ENCODE assay signal across 8 cellular contexts in genomic region chr14:39175445-39176262, GRCh38. TPM values are rescaled to one million over a fixed set of nuclear protein-coding genes. Genes with fewer than 3 reads are reported as not detected.
A peak's percentile ranks its signal among the peaks of the same experiment; 100 is the strongest.
DNase-seq lines count a peak whose midpoint lies in the region; ATAC-seq and TF ChIP-seq lines count a peak whose summit lies in the region.

No MANE protein-coding gene starts in this region.

- 1% methylated on average over 36 of the region's 36 CpGs for WGBS in lung, 2 donors

- ATAC-seq in GM18867 (IDR thresholded peaks at IDR 0.05; ENCODE audit: unreplicated experiment): peak; percentile 8
- ATAC-seq in HG03108 (IDR thresholded peaks at IDR 0.05; ENCODE audit: unreplicated experiment): peak; percentile 3
- peak; percentile 3 for ATAC-seq in RWPE2 (ENCODE audit: low read depth)
- ATAC-seq in lung (ENCODE audit: insufficient read depth, low FRiP score): peak; percentile 4
- ATAC-seq in stimulated activated naive CD8-positive, alpha-beta T cell treated with anti-CD3 and anti-CD28 coated beads, Interleukin-15, amount 100 ng/mL, for 72 hours: peak; percentile 1
- no peak for ATAC-seq in HG03342 (IDR thresholded peaks at IDR 0.05; ENCODE audit: unreplicated experiment)

- no peaks in the 10 kb centered on the region for H3K27me3 Mint-ChIP-seq in stimulated activated naive CD8-positive, alpha-beta T cell treated with anti-CD3 and anti-CD28 coated beads, Interleukin-15, amount 100 ng/mL, for 72 hours

- H3K27me3 ChIP-seq in BJ (ENCODE audit: control insufficient read depth, insufficient read depth, low read length) (no peaks in the 10 kb centered on the region), RWPE2 (ENCODE audit: insufficient read depth, poor library complexity, severe bottlenecking) (no peaks in the 10 kb centered on the region), colonic mucosa (no peaks in the 10 kb centered on the region), lung (ENCODE audit: control insufficient read depth, insufficient read depth) (no peaks in the 10 kb centered on the region)

- DNase-seq in BJ (ENCODE audit: low read depth): no peak
- peak; percentile 66 for DNase-seq in RWPE2 (ENCODE audit: low spot score)
- DNase-seq in colonic mucosa: peak; percentile 47
- peak; percentile 39 for DNase-seq in lung (ENCODE audit: low spot score)
- peak; percentile 50 to 53 for DNase-seq in stimulated activated naive CD8-positive, alpha-beta T cell treated with anti-CD3 and anti-CD28 coated beads, Interleukin-15, amount 100 ng/mL, for 72 hours

- peaks cover 50% of the 10 kb centered on the region for H3K4me1 Mint-ChIP-seq in stimulated activated naive CD8-positive, alpha-beta T cell treated with anti-CD3 and anti-CD28 coated beads, Interleukin-15, amount 100 ng/mL, for 72 hours

- H3K4me1 ChIP-seq in RWPE2 (ENCODE audit: insufficient read depth, poor library complexity, severe bottlenecking) (peaks cover 10% of the 10 kb centered on the region), colonic mucosa (no peaks in the 10 kb centered on the region), lung (ENCODE audit: control insufficient read depth in 2 of 2, insufficient read depth in 2 of 2, low read length in 2 of 2) (no peaks in the 10 kb centered on the region)

- H3K27ac ChIP-seq in RWPE2 (ENCODE audit: poor library complexity, severe bottlenecking): peak overlapping the region; percentile 80
- peak overlapping the region; percentile 92 for H3K27ac ChIP-seq in colonic mucosa
- H3K27ac ChIP-seq in lung (ENCODE audit: low read depth in 1 of 2, low read length in 1 of 2): peak overlapping the region; percentile 91 to 97

- TF ChIP-seq CTCF in BJ (IDR thresholded peaks at IDR 0.05; ENCODE audit: insufficient read depth, low read depth, low read length) (no peak), RWPE2 (IDR thresholded peaks at IDR 0.05; ENCODE audit: poor library complexity, severe bottlenecking) (no peak), colonic mucosa (IDR thresholded peaks at IDR 0.05) (no peak), lung (IDR thresholded peaks at IDR 0.05; ENCODE audit: control extremely low read depth, extremely low read depth) (no peak)

- H3K27ac Mint-ChIP-seq in stimulated activated naive CD8-positive, alpha-beta T cell treated with anti-CD3 and anti-CD28 coated beads, Interleukin-15, amount 100 ng/mL, for 72 hours: peak overlapping the region; percentile 99

- POLR2A ChIA-PET in BJ (lab: Charles Lee): interaction anchor here (0.6 kb wide), 1 partner anchor 273 kb away, joined by 4 read pairs; no protein-coding TSS in a partner anchor

- H3K4me3 Mint-ChIP-seq in stimulated activated naive CD8-positive, alpha-beta T cell treated with anti-CD3 and anti-CD28 coated beads, Interleukin-15, amount 100 ng/mL, for 72 hours: peak overlapping the region; percentile 90 to 94

- CTCF ChIA-PET in BJ (lab: Yijun Ruan, JAX): interaction anchor here (1.1 kb wide), 1 partner anchor 48 kb away, joined by 3 read pairs; no protein-coding TSS in a partner anchor

- H3K36me3 ChIP-seq in BJ (ENCODE audit: control insufficient read depth, insufficient read depth, low read length) (peaks cover 12% of the 10 kb centered on the region), RWPE2 (ENCODE audit: low read depth) (peaks cover 52% of the 10 kb centered on the region), colonic mucosa (peaks cover 11% of the 10 kb centered on the region), lung (ENCODE audit: control insufficient read depth in 2 of 2, insufficient read depth in 2 of 2, low read length in 2 of 2) (peaks cover 16 to 24% of the 10 kb centered on the region in 2 donors)

- H3K9ac ChIP-seq in colonic mucosa (ENCODE audit: low read depth in 2 of 2, low read length in 2 of 2): peak overlapping the region; percentile 90 to 95

- H3K9me3 Mint-ChIP-seq in stimulated activated naive CD8-positive, alpha-beta T cell treated with anti-CD3 and anti-CD28 coated beads, Interleukin-15, amount 100 ng/mL, for 72 hours: no peaks in the 10 kb centered on the region

- H3K4me3 ChIP-seq in BJ (ENCODE audit: low read depth, low read length): peak overlapping the region; percentile 83
- H3K4me3 ChIP-seq in RWPE2 (ENCODE audit: severe bottlenecking): peak overlapping the region; percentile 70
- peak overlapping the region; percentile 79 for H3K4me3 ChIP-seq in colonic mucosa
- H3K4me3 ChIP-seq in lung: peak overlapping the region; percentile 99

- intact Hi-C loops in colonic mucosa (cut with DNase I): loop anchor here (5.0 kb wide), 1 partner anchor 73 kb away; the partner anchor contains the start of gene SEC23A

- no peaks in the 10 kb centered on the region for H3K9me3 ChIP-seq in RWPE2 (ENCODE audit: severe bottlenecking)
- no peaks in the 10 kb centered on the region for H3K9me3 ChIP-seq in colonic mucosa
- no peaks in the 10 kb centered on the region for H3K9me3 ChIP-seq in lung (ENCODE audit: control insufficient read depth in 2 of 2, insufficient read depth in 1 of 2, low read length in 1 of 2)

RNA-seq across cellular contexts. Expression of gene PNN, which starts 0.6 kb away (rescaled TPM):
- polyA plus RNA-seq in BJ (2011; rRNA removed) (5.8 and 11.8 TPM in 2 replicates), lung (10 to 100 TPM; 26.8 to 37.3 TPM)
- 6.1 and 10.9 TPM in 2 replicates for polyA minus RNA-seq in BJ (2011; rRNA and poly(A)+ RNA removed)
- total RNA-seq in colonic mucosa (10 to 100 TPM; 34.6 to 52.4 TPM), lung (10 to 100 TPM; 38.1 to 45.1 TPM)

RNA-seq across cellular contexts. Expression of gene TRAPPC6B, which starts 5.5 kb away (rescaled TPM):
- 16.0 and 21.4 TPM in 2 replicates for polyA plus RNA-seq in BJ (2011; rRNA removed)
- polyA minus RNA-seq in BJ (2011; rRNA and poly(A)+ RNA removed): 10.0 and 10.2 TPM in 2 replicates
- total RNA-seq in colonic mucosa: 10 to 100 TPM; 15.4 to 22.7 TPM
- total RNA-seq in lung: 10 to 100 TPM; 21.5 to 38.3 TPM
- 10 to 100 TPM; 12.2 to 15.3 TPM for polyA plus RNA-seq in lung

RNA-seq across cellular contexts. Expression of gene MIA2, which starts 58.1 kb away (rescaled TPM):
- polyA plus RNA-seq in BJ (2011; rRNA removed) (11.4 and 15.8 TPM in 2 replicates), lung (10 to 100 TPM; 24.9 to 32.2 TPM)
- 6.3 and 7.7 TPM in 2 replicates for polyA minus RNA-seq in BJ (2011; rRNA and poly(A)+ RNA removed)
- total RNA-seq in colonic mucosa (10 to 100 TPM; 41.8 to 61.8 TPM), lung (10 to 100 TPM; 27.7 to 28.9 TPM)
